In genomic region chr1:212558665-212559480, GRCh38 we compare ENCODE assay signal across 8 cellular contexts. TPM values are rescaled to one million over a fixed set of nuclear protein-coding genes. Genes with fewer than 3 reads are reported as not detected.
DNase-seq lines count a peak whose midpoint lies in the region; ATAC-seq and TF ChIP-seq lines count a peak whose summit lies in the region.

No MANE protein-coding gene starts in this region.

- intact Hi-C loops in HCT116 (cut with micrococcal nuclease), result no loop called here
- intact Hi-C loops in activated naive CD4-positive, alpha-beta T cell treated with anti-CD3 and anti-CD28 coated beads for 36 hours (cut with micrococcal nuclease), result loop anchor here (1.0 to 2.0 kb wide), 6 partner anchors 8 to 300 kb away; partner anchors contain the start of genes ATF3, FLVCR1, NSL1 and PPP2R5A

- H3K27me3 ChIP-seq in HCT116 (ENCODE audit: insufficient read depth, low read length), result no peaks in the 10 kb centered on the region
- H3K27me3 ChIP-seq in MM.1S (replicated peaks; ENCODE audit: insufficient read depth, low read length), result 0 out of 2 replicates have a peak, but pooled peaks cover 11% of the 10 kb centered on the region
- H3K27me3 ChIP-seq in SJCRH30, result no peaks in the 10 kb centered on the region
- no peaks in the 10 kb centered on the region for H3K27me3 ChIP-seq in gastroesophageal sphincter
- H3K27me3 ChIP-seq in neutrophil, result peaks cover 40% of the 10 kb centered on the region
- no peaks in the 10 kb centered on the region for H3K27me3 ChIP-seq in subcutaneous abdominal adipose tissue (ENCODE audit: control insufficient read depth in 5 of 5, insufficient read depth in 4 of 5, low read length in 5 of 5)

- peaks cover 8% of the 10 kb centered on the region; the same call in 1 of the 2 replicates for H3F3A ChIP-seq in MM.1S (ENCODE audit: insufficient read depth, low read length)

- peak overlapping the region; percentile 19 for H2AFZ ChIP-seq in HCT116 (ENCODE audit: low read depth, low read length, poor library complexity, severe bottlenecking)
- H2AFZ ChIP-seq in MM.1S (ENCODE audit: low read length), result peak overlapping the region; percentile 51

- no peaks in the 10 kb centered on the region for H3K9me2 ChIP-seq in HCT116 (ENCODE audit: insufficient read depth)
- no peaks in the 10 kb centered on the region for H3K9me2 ChIP-seq in MM.1S (replicated peaks; ENCODE audit: insufficient read depth, low read length)

- H4K20me1 ChIP-seq in HCT116 (ENCODE audit: insufficient read depth) (no peaks in the 10 kb centered on the region), MM.1S (ENCODE audit: insufficient read depth, low read length) (no peaks in the 10 kb centered on the region)

- WGBS in gastroesophageal sphincter (ENCODE audit: low coverage in 1 of 2), 2 donors, result 17 to 29% methylated on average over 1 to 5 of the region's 64 CpGs

- DNase-seq in GM04503 (ENCODE audit: low read depth) (peak; percentile 44), HCT116 (ENCODE audit: low read depth, low spot score) (peak; percentile 79), MM.1S (peak; percentile 96), SJCRH30 (peak; percentile 51 to 60)
- peak; percentile 94 for DNase-seq in activated naive CD4-positive, alpha-beta T cell treated with anti-CD3 and anti-CD28 coated beads for 36 hours

- H3K9me3 ChIP-seq in HCT116 (ENCODE audit: control insufficient read depth in 1 of 2, insufficient read depth in 1 of 2, low read depth in 1 of 2, low read length in 2 of 2) (peaks cover 0 to 8% of the 10 kb centered on the region in 2 experiments; a peak in 1 of 4 replicates), MM.1S (replicated peaks; ENCODE audit: insufficient read depth, low read length) (no peaks in the 10 kb centered on the region), SJCRH30 (replicated peaks) (no peaks in the 10 kb centered on the region), gastroesophageal sphincter (peaks cover 0 to 7% (median 0%) of the 10 kb centered on the region in 3 donors), neutrophil (no peaks in the 10 kb centered on the region), subcutaneous abdominal adipose tissue (ENCODE audit: control insufficient read depth in 5 of 5, low read length in 5 of 5) (peaks cover 0 to 6% (median 0%) of the 10 kb centered on the region in 5 donors)

- peaks cover 12% of the 10 kb centered on the region for H3K27me3 Mint-ChIP-seq in activated naive CD4-positive, alpha-beta T cell treated with anti-CD3 and anti-CD28 coated beads for 36 hours (ENCODE audit: low read depth)

- H3K27ac Mint-ChIP-seq in activated naive CD4-positive, alpha-beta T cell treated with anti-CD3 and anti-CD28 coated beads for 36 hours, result peak overlapping the region; percentile 92

- no peak for TF ChIP-seq RAD21 in HCT116 (IDR thresholded peaks at IDR 0.05; ENCODE audit: low read depth)

- RAD21 ChIA-PET in HCT116 (lab: Charles Lee; ENCODE audit: low non-redundant PET in 1 of 2, low total read pairs in 2 of 2, uncharacterized antibody in 2 of 2, unreplicated experiment in 2 of 2), result no interaction called here

- TSS peak; percentile 62 for BruUV-seq in HCT116 (replicated peaks; lab: Mats Ljungman, UMichigan)

- peak; percentile 54 for TF ChIP-seq EP300 in gastroesophageal sphincter (IDR thresholded peaks at IDR 0.05)

- CTCF ChIA-PET in HCT116 (lab: Charles Lee), result no interaction called here
- CTCF ChIA-PET in activated naive CD4-positive, alpha-beta T cell treated with anti-CD3 and anti-CD28 coated beads for 36 hours (lab: Charles Lee), result interaction anchor here (0.6 to 1.2 kb wide), 2 partner anchors 57 to 82 kb away, joined by 4 to 5 read pairs; no protein-coding TSS in a partner anchor

- POLR2A ChIA-PET in HCT116 (lab: Charles Lee), result interaction anchor here (0.6 kb wide), 1 partner anchor 49 kb away, joined by 4 read pairs; the partner anchor contains the start of gene ATF3

- H3K79me2 ChIP-seq in HCT116 (ENCODE audit: insufficient read depth, low read length), result no peaks in the 10 kb centered on the region
- H3K79me2 ChIP-seq in MM.1S (ENCODE audit: low read length), result no peaks in the 10 kb centered on the region

- H3K4me1 ChIP-seq in HCT116 (ENCODE audit: control insufficient read depth in 1 of 2, insufficient read depth in 2 of 2, low read length in 2 of 2) (peaks cover 16 to 47% of the 10 kb centered on the region in 2 experiments), MM.1S (ENCODE audit: low read length) (peaks cover 9% of the 10 kb centered on the region), SJCRH30 (peaks cover 8% of the 10 kb centered on the region), gastroesophageal sphincter (peaks cover 0 to 25% (median 0%) of the 10 kb centered on the region in 3 donors), neutrophil (ENCODE audit: control insufficient read depth in 1 of 2, insufficient read depth in 1 of 2, low read depth in 1 of 2, low read length in 1 of 2) (peaks cover 6 to 11% of the 10 kb centered on the region in 2 experiments), subcutaneous abdominal adipose tissue (ENCODE audit: control insufficient read depth in 5 of 5, insufficient read depth in 5 of 5, low read length in 5 of 5) (peaks cover 0 to 17% (median 13%) of the 10 kb centered on the region in 5 donors)

- peaks cover 6% of the 10 kb centered on the region for H3K9me3 Mint-ChIP-seq in activated naive CD4-positive, alpha-beta T cell treated with anti-CD3 and anti-CD28 coated beads for 36 hours

- peak overlapping the region; percentile 66 for H3K4me3 Mint-ChIP-seq in activated naive CD4-positive, alpha-beta T cell treated with anti-CD3 and anti-CD28 coated beads for 36 hours

- H3K36me3 ChIP-seq in HCT116 (ENCODE audit: control insufficient read depth in 1 of 2, insufficient read depth in 2 of 2, low read length in 2 of 2) (no peaks in the 10 kb centered on the region), MM.1S (replicated peaks; ENCODE audit: insufficient read depth, low read length) (no peaks in the 10 kb centered on the region), SJCRH30 (no peaks in the 10 kb centered on the region), gastroesophageal sphincter (no peaks in the 10 kb centered on the region), neutrophil (no peaks in the 10 kb centered on the region), subcutaneous abdominal adipose tissue (ENCODE audit: control insufficient read depth in 5 of 5, insufficient read depth in 5 of 5, low read length in 5 of 5) (no peaks in the 10 kb centered on the region)

- peak overlapping the region; percentile 68 for H3K4me2 ChIP-seq in HCT116 (ENCODE audit: low read length)
- H3K4me2 ChIP-seq in MM.1S (ENCODE audit: low read depth, low read length), result peak overlapping the region; percentile 54

- TF ChIP-seq CTCF in HCT116 (IDR thresholded peaks at IDR 0.05 in 2 of 3, conservative IDR thresholded peaks at IDR 0.05 in 1 of 3; ENCODE audit: borderline replicate concordance in 1 of 3, insufficient read depth in 1 of 3, low read depth in 2 of 3, low read length in 2 of 3) (no peak), MM.1S (IDR thresholded peaks at IDR 0.05; ENCODE audit: low read length) (peak; percentile 10; the same call in 1 of the 2 replicates), gastroesophageal sphincter (IDR thresholded peaks at IDR 0.05) (no peak), neutrophil (IDR thresholded peaks at IDR 0.05) (no peak)

- H3K27ac ChIP-seq in HCT116 (ENCODE audit: low read depth, low read length), result peak overlapping the region; percentile 48; the same call in 1 of the 2 replicates
- peak overlapping the region; percentile 24; the same call in 1 of the 2 replicates for H3K27ac ChIP-seq in MM.1S (ENCODE audit: low read length)
- peak overlapping the region; percentile 18; the same call in 1 of the 2 replicates for H3K27ac ChIP-seq in SJCRH30
- H3K27ac ChIP-seq in gastroesophageal sphincter, result peak overlapping the region; percentile 82 to 96 (median 88)
- peak overlapping the region; percentile 75 for H3K27ac ChIP-seq in neutrophil
- peak overlapping the region; percentile 89 for H3K27ac ChIP-seq in subcutaneous abdominal adipose tissue (ENCODE audit: low read depth, low read length)

- peaks cover 13% of the 10 kb centered on the region for H3K4me1 Mint-ChIP-seq in activated naive CD4-positive, alpha-beta T cell treated with anti-CD3 and anti-CD28 coated beads for 36 hours (ENCODE audit: low read depth)

- H3K4me3 ChIP-seq in HCT116 (replicated peaks in 1 of 2; ENCODE audit: low read depth in 1 of 2, low read length in 2 of 2), result peak overlapping the region; percentile 29 to 41
- H3K4me3 ChIP-seq in MM.1S (ENCODE audit: low read length), result peak overlapping the region; percentile 74
- peak overlapping the region; percentile 31 for H3K4me3 ChIP-seq in SJCRH30
- H3K4me3 ChIP-seq in gastroesophageal sphincter, result peak overlapping the region; percentile 75 to 76
- H3K4me3 ChIP-seq in neutrophil (ENCODE audit: low read depth in 1 of 2, low read length in 1 of 2), result peak overlapping the region; percentile 86 to 97
- peak overlapping the region; percentile 48 to 74 (median 66) for H3K4me3 ChIP-seq in subcutaneous abdominal adipose tissue (ENCODE audit: low read depth in 1 of 5, low read length in 5 of 5)

- ATAC-seq in HCT116 (peak; percentile 73), gastroesophageal sphincter (peak; percentile 91)

- H3K9ac ChIP-seq in HCT116 (ENCODE audit: low read length) (peak overlapping the region; percentile 58), MM.1S (ENCODE audit: low read length) (peak overlapping the region; percentile 85), subcutaneous abdominal adipose tissue (ENCODE audit: low read length in 5 of 5) (peak overlapping the region in 4 of 5 donors; percentile 84 to 92 (median 88))

- no peak for TF ChIP-seq POLR2A in HCT116 (IDR thresholded peaks at IDR 0.05; ENCODE audit: borderline replicate concordance, extremely low read depth, insufficient read depth, insufficient read length)
- TF ChIP-seq POLR2A in gastroesophageal sphincter (IDR thresholded peaks at IDR 0.05), result peak; percentile 34 to 53

- H3K36me3 Mint-ChIP-seq in activated naive CD4-positive, alpha-beta T cell treated with anti-CD3 and anti-CD28 coated beads for 36 hours (ENCODE audit: low read depth), result peaks cover 4% of the 10 kb centered on the region

TF ChIP-seq in HCT116, 20 proteins besides CTCF, POLR2A, EP300 and RAD21 (continues in another document):
- TF ChIP-seq EGR1 (IDR thresholded peaks at IDR 0.05; ENCODE audit: low read depth), result peak; percentile 97
- peak; percentile 81 for TF ChIP-seq CBX3 (IDR thresholded peaks at IDR 0.05; ENCODE audit: low read depth)
- TF ChIP-seq ELF1 (IDR thresholded peaks at IDR 0.05; ENCODE audit: borderline replicate concordance, low read depth), result no peak
- peak; percentile 85 for TF ChIP-seq FOSL1 (IDR thresholded peaks at IDR 0.05; ENCODE audit: low read depth)
- peak; percentile 82 for TF ChIP-seq MAX (IDR thresholded peaks at IDR 0.05)
- peak; percentile 48; the same call in 1 of the 2 replicates for TF ChIP-seq POLR2AphosphoS5 (IDR thresholded peaks at IDR 0.05; ENCODE audit: low read depth, low read length)

RNA-seq across cellular contexts. Expression of gene ATF3, which starts 49.7 kb away (rescaled TPM):
- total RNA-seq in HCT116 (2021; ENCODE audit: unreplicated experiment) (43.2 TPM), gastroesophageal sphincter (10 to 100 TPM in 2 of 4 donors, 1 to 10 TPM in 2; 4.0 to 17.2 (median 9.4) TPM)
- polyA plus RNA-seq in HCT116 (2012), result 60.0 and 101 TPM in 2 replicates
- 30.6 and 33.8 TPM in 2 replicates for total RNA-seq in SJCRH30 (2014; rRNA removed; shearing (Covaris generic))
- 10 to 100 TPM; 67.4 to 67.7 TPM for total RNA-seq in activated naive CD4-positive, alpha-beta T cell treated with anti-CD3 and anti-CD28 coated beads for 36 hours

Comparison
In these comparisons a context has a peak if more than half of its experiments do, and no peak if none do; other contexts are left out.
1. Peak in every context shown above with its lines: DNase-seq, ATAC-seq, H3K4me3 ChIP-seq and H3K27ac ChIP-seq.
2. DNase-seq: peak in every context shown above with its lines; median percentile 96 in MM.1S; 94 in activated naive CD4-positive, alpha-beta T cell treated with anti-CD3 and anti-CD28 coated beads for 36 hours; 79 in HCT116; 56 in SJCRH30; 44 in GM04503.
3. H3K27ac ChIP-seq: peak in every context shown above with its lines; median percentile 89 in subcutaneous abdominal adipose tissue; 88 in gastroesophageal sphincter; 75 in neutrophil; 48 in HCT116; 24 in MM.1S; 18 in SJCRH30.
4. H3K4me3 ChIP-seq: peak in every context shown above with its lines; median percentile 92 in neutrophil; 76 in gastroesophageal sphincter; 74 in MM.1S; 66 in subcutaneous abdominal adipose tissue; 35 in HCT116; 31 in SJCRH30.